Comparison of ENCODE assay signal across 9 cellular contexts in genomic region chr19:38653028-38653571, GRCh38. TPM values are rescaled to one million over a fixed set of nuclear protein-coding genes. Genes with fewer than 3 reads are reported as not detected.
DNase-seq lines count a peak whose midpoint lies in the region; ATAC-seq and TF ChIP-seq lines count a peak whose summit lies in the region.
"Had no signal": no experiment of that assay in that cellular context is flagged by ENCODE, and none has a peak within 500 bp of the region (broad histone marks: within the 10 kb centered on the region; RNA-seq: fewer than 3 reads in every experiment).

No MANE protein-coding gene starts in this region.

- 43% methylated on average over 6 of the region's 7 CpGs for WGBS in mammary epithelial cell (ENCODE audit: low coverage, missing lambda C conversion rate)
- 27% methylated on average over 7 of the region's 7 CpGs for WGBS in right lobe of liver (ENCODE audit: insufficient coverage, low coverage, low lambda C conversion rate, missing lambda C conversion rate)
- WGBS in upper lobe of left lung, 2 donors = 24 to 35% methylated on average over 7 of the region's 7 CpGs

- no peak overlapping the region for H2AFZ ChIP-seq in mammary epithelial cell (ENCODE audit: low read depth, low read length)

- BruUV-seq in mammary epithelial cell (replicated peaks; lab: Mats Ljungman, UMichigan) = no TSS peak

- peak overlapping the region; percentile 41 for H3K4me2 ChIP-seq in mammary epithelial cell (ENCODE audit: insufficient read depth, low read depth, low read length)

- H3K27ac ChIP-seq in mammary epithelial cell (ENCODE audit: insufficient read depth, low read depth, low read length) (peak overlapping the region; percentile 100), right lobe of liver (peak overlapping the region; percentile 89 to 94 (median 92)), upper lobe of left lung (peak overlapping the region; percentile 94 to 98 (median 97))
- H3K27ac ChIP-seq: BLaER1 had no signal

- peaks cover 72% of the 10 kb centered on the region for H3K36me3 Mint-ChIP-seq in activated T-helper 2 cell treated with anti-CD3 and anti-CD28 coated beads, Interferon-gamma antibody, Interleukin-2, Interleukin-4, amounts not matched to agents 10 μg/mL and 5 μg/mL and 100 μg/mL, durations not matched to agents 14 hours and 24 hours and 36 hours (ENCODE audit: low read depth)

- H3K9me3 ChIP-seq in mammary epithelial cell (replicated peaks; ENCODE audit: insufficient read depth, low read length) (no peaks in the 10 kb centered on the region), right lobe of liver (no peaks in the 10 kb centered on the region), upper lobe of left lung (no peaks in the 10 kb centered on the region)
- H3K9me3 ChIP-seq: BLaER1 had no signal

- intact Hi-C loops in mammary epithelial cell (cut with micrococcal nuclease) = no loop called here
- intact Hi-C loops in right lobe of liver (cut with DNase I) = loop anchor here (5.0 to 10.0 kb wide), 2 partner anchors 52 to 64 kb away; no protein-coding TSS in a partner anchor
- intact Hi-C loops in activated T-helper 2 cell treated with anti-CD3 and anti-CD28 coated beads, Interferon-gamma antibody, Interleukin-2, Interleukin-4, amounts not matched to agents 10 μg/mL and 5 μg/mL and 100 μg/mL, durations not matched to agents 14 hours and 24 hours and 36 hours (cut with micrococcal nuclease) = no loop called here

- H3K4me3 ChIP-seq in mammary epithelial cell (replicated peaks in 1 of 3; ENCODE audit: insufficient read depth in 1 of 3, low read depth in 2 of 3, low read length in 3 of 3) (no peak overlapping the region), right lobe of liver (peak overlapping the region; percentile 0 to 5 (median 1)), upper lobe of left lung (no peak overlapping the region)
- H3K4me3 ChIP-seq: BLaER1 had no signal

- no peaks in the 10 kb centered on the region for H3K27me3 Mint-ChIP-seq in activated T-helper 2 cell treated with anti-CD3 and anti-CD28 coated beads, Interferon-gamma antibody, Interleukin-2, Interleukin-4, amounts not matched to agents 10 μg/mL and 5 μg/mL and 100 μg/mL, durations not matched to agents 14 hours and 24 hours and 36 hours (ENCODE audit: low read depth)

- peaks cover 11% of the 10 kb centered on the region for H3K36me3 ChIP-seq in mammary epithelial cell (ENCODE audit: insufficient read depth, low read length)
- no peaks in the 10 kb centered on the region for H3K36me3 ChIP-seq in right lobe of liver
- H3K36me3 ChIP-seq in upper lobe of left lung = peaks cover 0 to 16% (median 0%) of the 10 kb centered on the region in 4 donors

- H3K79me2 ChIP-seq in mammary epithelial cell (ENCODE audit: insufficient read depth, low read length) = peaks cover 97% of the 10 kb centered on the region

- in situ Hi-C loops in mammary epithelial cell (cut with MboI; ENCODE audit: low sequenced_read_pairs in 2 of 2) = loop anchor here in 1 of 2 donors (5.0 kb wide), 1 partner anchor 39 kb away; no protein-coding TSS in a partner anchor

- peaks cover 73% of the 10 kb centered on the region for H3K4me1 ChIP-seq in mammary epithelial cell (ENCODE audit: insufficient read depth, low read length)
- H3K4me1 ChIP-seq in right lobe of liver = peaks cover 0 to 88% (median 42%) of the 10 kb centered on the region in 4 donors
- peaks cover 87 to 91% (median 89%) of the 10 kb centered on the region in 4 donors for H3K4me1 ChIP-seq in upper lobe of left lung

- H4K20me1 ChIP-seq in mammary epithelial cell (ENCODE audit: insufficient read depth, low read length) = no peaks in the 10 kb centered on the region

- H3K4me1 Mint-ChIP-seq in activated T-helper 2 cell treated with anti-CD3 and anti-CD28 coated beads, Interferon-gamma antibody, Interleukin-2, Interleukin-4, amounts not matched to agents 10 μg/mL and 5 μg/mL and 100 μg/mL, durations not matched to agents 14 hours and 24 hours and 36 hours (ENCODE audit: low read depth) = peaks cover 78% of the 10 kb centered on the region

- no peak for TF ChIP-seq EP300 in upper lobe of left lung (IDR thresholded peaks at IDR 0.05)

- DNase-seq in SHP77 treated with DMSO at 0.1 percent for 48 hours (lab: John Stamatoyannopoulos, UW) (peak; percentile 31), SHP77 (lab: John Stamatoyannopoulos, UW) (no peak), mammary epithelial cell (peak; percentile 69), right lobe of liver (peak; percentile 66 to 86 (median 79)), upper lobe of left lung (peak in 1 of 2 donors; percentile 64), NCI-H226 (no peak), NCI-H1048 (lab: John Stamatoyannopoulos, UW) (no peak)
- no peak for DNase-seq in activated T-helper 2 cell treated with anti-CD3 and anti-CD28 coated beads, Interferon-gamma antibody, Interleukin-2, Interleukin-4, amounts not matched to agents 10 μg/mL and 5 μg/mL and 100 μg/mL, durations not matched to agents 14 hours and 24 hours and 36 hours (ENCODE audit: low spot score)

- TF ChIP-seq POLR2A in right lobe of liver (IDR thresholded peaks at IDR 0.05) = no peak
- TF ChIP-seq POLR2A in upper lobe of left lung (IDR thresholded peaks at IDR 0.05) = no peak

- no peaks in the 10 kb centered on the region for H3K9me3 Mint-ChIP-seq in activated T-helper 2 cell treated with anti-CD3 and anti-CD28 coated beads, Interferon-gamma antibody, Interleukin-2, Interleukin-4, amounts not matched to agents 10 μg/mL and 5 μg/mL and 100 μg/mL, durations not matched to agents 14 hours and 24 hours and 36 hours

- no peak overlapping the region for H3K27ac Mint-ChIP-seq in activated T-helper 2 cell treated with anti-CD3 and anti-CD28 coated beads, Interferon-gamma antibody, Interleukin-2, Interleukin-4, amounts not matched to agents 10 μg/mL and 5 μg/mL and 100 μg/mL, durations not matched to agents 14 hours and 24 hours and 36 hours

- dilution Hi-C loops in mammary epithelial cell (cut with HindIII; ENCODE audit: low sequenced_read_pairs) = no loop called here

- CTCF ChIA-PET in mammary epithelial cell (lab: Charles Lee; ENCODE audit: low non-redundant PET) = no interaction called here

- peak overlapping the region; percentile 38 for H3K9ac ChIP-seq in mammary epithelial cell (ENCODE audit: insufficient read depth, low read length)
- H3K9ac ChIP-seq: BLaER1 had no signal

- TF ChIP-seq CTCF in mammary epithelial cell (conservative IDR thresholded peaks at IDR 0.05 in 1 of 2, IDR thresholded peaks at IDR 0.05 in 1 of 2; ENCODE audit: extremely low read depth in 1 of 2, insufficient read depth in 1 of 2, low read depth in 1 of 2, low read length in 2 of 2) (no peak), right lobe of liver (IDR thresholded peaks at IDR 0.05) (peak in 1 of 4 donors; percentile 8), upper lobe of left lung (IDR thresholded peaks at IDR 0.05) (no peak)

- ATAC-seq in right lobe of liver (peak; percentile 54 to 74 (median 65)), upper lobe of left lung (ENCODE audit: low FRiP score in 2 of 2) (peak in 1 of 2 donors; percentile 60)

- H3K27me3 ChIP-seq in mammary epithelial cell (ENCODE audit: insufficient read depth, low read length) (no peaks in the 10 kb centered on the region), right lobe of liver (no peaks in the 10 kb centered on the region), upper lobe of left lung (no peaks in the 10 kb centered on the region)
- H3K27me3 ChIP-seq: BLaER1 had no signal

- no peak overlapping the region for H3K4me3 Mint-ChIP-seq in activated T-helper 2 cell treated with anti-CD3 and anti-CD28 coated beads, Interferon-gamma antibody, Interleukin-2, Interleukin-4, amounts not matched to agents 10 μg/mL and 5 μg/mL and 100 μg/mL, durations not matched to agents 14 hours and 24 hours and 36 hours (ENCODE audit: low read depth)

RNA-seq across cellular contexts. Expression of gene ACTN4, which starts 5.7 kb away (rescaled TPM):
- 1,000 to 10,000 TPM in 1 of 2 donors, 100 to 1,000 TPM in 1; 951 to 1,146 TPM for total RNA-seq in mammary epithelial cell
- polyA plus RNA-seq in mammary epithelial cell = 524 TPM
- polyA minus RNA-seq in mammary epithelial cell = 912 TPM
- total RNA-seq in right lobe of liver = 100 to 1,000 TPM; 142 to 306 (median 201) TPM
- total RNA-seq in upper lobe of left lung = 100 to 1,000 TPM; 162 to 636 (median 512) TPM
- total RNA-seq in activated T-helper 2 cell treated with anti-CD3 and anti-CD28 coated beads, Interferon-gamma antibody, Interleukin-2, Interleukin-4, amounts not matched to agents 10 μg/mL and 5 μg/mL and 100 μg/mL, durations not matched to agents 14 hours and 24 hours and 36 hours = 329 and 334 TPM in 2 replicates

RNA-seq across cellular contexts. Expression of gene EIF3K, which starts 34.1 kb away (rescaled TPM):
- total RNA-seq in mammary epithelial cell = 100 to 1,000 TPM; 237 to 319 TPM
- polyA plus RNA-seq in mammary epithelial cell = 490 TPM
- polyA minus RNA-seq in mammary epithelial cell = 368 TPM
- total RNA-seq in right lobe of liver = 100 to 1,000 TPM in 4 of 6 experiments, 10 to 100 TPM in 2; 86.3 to 305 (median 116) TPM
- 100 to 1,000 TPM; 142 to 404 (median 242) TPM for total RNA-seq in upper lobe of left lung
- 285 and 287 TPM in 2 replicates for total RNA-seq in activated T-helper 2 cell treated with anti-CD3 and anti-CD28 coated beads, Interferon-gamma antibody, Interleukin-2, Interleukin-4, amounts not matched to agents 10 μg/mL and 5 μg/mL and 100 μg/mL, durations not matched to agents 14 hours and 24 hours and 36 hours

RNA-seq across cellular contexts. Expression of gene MAP4K1, which starts 35.3 kb away (rescaled TPM):
- under 1 TPM in 1 of 2 donors, not detected in 1; 0.75 TPM for total RNA-seq in mammary epithelial cell
- 0.51 TPM for polyA plus RNA-seq in mammary epithelial cell
- not detected for polyA minus RNA-seq in mammary epithelial cell
- total RNA-seq in right lobe of liver = 1 to 10 TPM in 5 of 6 experiments, under 1 TPM in 1; 0.93 to 3.1 (median 2.0) TPM
- 10 to 100 TPM in 3 of 6 donors, 1 to 10 TPM in 3; 6.2 to 28.3 (median 9.9) TPM for total RNA-seq in upper lobe of left lung
- 181 and 187 TPM in 2 replicates for total RNA-seq in activated T-helper 2 cell treated with anti-CD3 and anti-CD28 coated beads, Interferon-gamma antibody, Interleukin-2, Interleukin-4, amounts not matched to agents 10 μg/mL and 5 μg/mL and 100 μg/mL, durations not matched to agents 14 hours and 24 hours and 36 hours

Comparison
In these comparisons a context has a peak if more than half of its experiments do, and no peak if none do; other contexts are left out.
1. DNase-seq: peak in SHP77 treated with DMSO at 0.1 percent for 48 hours (single experiment), mammary epithelial cell (single experiment) and right lobe of liver (3 of 3); none in SHP77 (0 of 2), activated T-helper 2 cell treated with anti-CD3 and anti-CD28 coated beads, Interferon-gamma antibody, Interleukin-2, Interleukin-4, amounts not matched to agents 10 μg/mL and 5 μg/mL and 100 μg/mL, durations not matched to agents 14 hours and 24 hours and 36 hours (single experiment), NCI-H226 (single experiment) and NCI-H1048 (single experiment).
2. H3K4me3 ChIP-seq: peak in right lobe of liver (3 of 3); none in mammary epithelial cell (0 of 3) and upper lobe of left lung (0 of 4).
3. intact Hi-C loops: an anchor here in right lobe of liver (5.0 to 10.0 kb wide); none called in mammary epithelial cell and activated T-helper 2 cell treated with anti-CD3 and anti-CD28 coated beads, Interferon-gamma antibody, Interleukin-2, Interleukin-4, amounts not matched to agents 10 μg/mL and 5 μg/mL and 100 μg/mL, durations not matched to agents 14 hours and 24 hours and 36 hours.
4. Peak in every context shown above with its lines, with median percentiles within 50 percentile points of each other: H3K27ac ChIP-seq.